In the genomic region with DNA sequence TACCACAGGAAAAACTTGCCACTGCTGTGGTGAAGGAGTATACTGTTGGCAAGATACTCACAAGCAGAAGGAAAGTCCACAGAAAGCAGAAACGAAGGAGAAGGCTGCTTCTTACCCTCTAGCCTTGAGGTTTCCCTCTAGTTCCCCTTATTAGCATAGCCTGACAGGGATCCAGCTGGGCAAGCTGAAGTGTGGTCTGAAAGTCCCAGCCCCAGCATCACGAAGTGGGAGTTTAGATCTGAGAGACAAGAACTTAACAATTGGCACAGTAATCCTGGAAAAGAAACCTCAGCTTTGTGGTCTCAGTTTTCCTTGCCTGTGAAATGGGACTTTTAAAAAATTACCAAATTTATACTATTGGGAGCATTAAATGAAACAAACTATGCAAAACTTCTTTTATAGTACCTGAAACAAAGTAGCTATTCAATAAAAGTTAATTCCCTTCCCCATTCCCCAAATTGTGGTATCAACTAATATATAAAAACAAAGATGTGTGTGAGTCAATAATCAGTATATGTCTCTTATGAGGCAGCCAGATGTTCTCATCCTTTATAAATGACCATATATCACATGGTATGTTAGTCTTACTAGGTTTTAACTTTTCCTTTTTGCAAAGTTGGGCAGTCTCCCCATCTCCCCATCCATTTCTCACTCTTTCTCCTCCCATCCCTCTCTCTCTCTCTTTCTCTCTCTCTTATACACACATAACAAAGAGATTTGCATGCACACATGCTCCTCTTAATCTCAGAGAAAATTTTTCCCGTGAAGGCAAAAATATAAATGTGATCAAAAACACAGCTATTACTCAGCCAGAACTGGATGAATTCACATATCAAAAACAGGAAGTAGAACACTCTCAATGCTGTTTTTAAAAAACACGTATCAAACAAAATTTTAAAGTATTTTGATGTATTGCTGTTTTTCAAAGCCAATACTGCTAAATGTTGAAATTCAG, we compare ENCODE assay signal across 16 cellular contexts. TPM values are rescaled to one million over a fixed set of nuclear protein-coding genes. Genes with fewer than 3 reads are reported as not detected.
A peak's percentile ranks its signal among the peaks of the same experiment; 100 is the strongest.
DNase-seq lines count a peak whose midpoint lies in the region; ATAC-seq lines count a peak whose summit lies in the region.
"Had no signal": no experiment of that assay in that cellular context is flagged by ENCODE, and none has a peak within 500 bp of the region (broad histone marks: within the 10 kb centered on the region; RNA-seq: fewer than 3 reads in every experiment).

No MANE protein-coding gene starts in this region.

- H3K36me3 ChIP-seq in trophoblast cell (ENCODE audit: control insufficient read depth in 1 of 2, insufficient read depth in 2 of 2, low read length in 2 of 2) = no peaks in the 10 kb centered on the region

- H3K9me3 Mint-ChIP-seq in dendritic cell treated with granulocyte-macrophage colony-stimulating factor and Interleukin-4, amounts not matched to agents 40 ng/mL and 50 ng/mL, for 4 days = no peaks in the 10 kb centered on the region

- H2BK120ac ChIP-seq in trophoblast cell (ENCODE audit: insufficient read depth, low read length, poor library complexity) = no peak overlapping the region

- H3K4me3 ChIP-seq in trophoblast cell (ENCODE audit: low read depth, low read length) = no peak overlapping the region
- H3K4me3 ChIP-seq: SJCRH30, upper lobe of left lung had no signal

- H3K9ac ChIP-seq in trophoblast cell (ENCODE audit: low read length) = no peak overlapping the region

- DNase-seq in CD1c-positive myeloid dendritic cell (ENCODE audit: extremely low spot score) (peak; percentile 11), KG1 (lab: John Stamatoyannopoulos, UW) (peak; percentile 44), anterior cingulate cortex (lab: John Stamatoyannopoulos, UW) (no peak), cerebellar cortex (ENCODE audit: low spot score) (no peak), NCI-H2029 (lab: John Stamatoyannopoulos, UW) (no peak), trophoblast cell (no peak)
- DNase-seq: activated CD4-positive, alpha-beta T cell treated with anti-CD3 and anti-CD28 coated beads for 48 hours; activated effector memory CD4-positive, alpha-beta T cell treated with anti-CD3 and anti-CD28 coated beads, Interleukin-2, amount 50 U/mL, for 16 hours; DMS79 treated with DMSO at 0.1 percent for 48 hours; H7; NCI-H1092; nephron progenitor cell; SJCRH30; upper lobe of left lung had no signal

- H3K27me3 Mint-ChIP-seq in dendritic cell treated with granulocyte-macrophage colony-stimulating factor and Interleukin-4, amounts not matched to agents 40 ng/mL and 50 ng/mL, for 4 days = no peaks in the 10 kb centered on the region

- peaks cover 25% of the 10 kb centered on the region for H3K36me3 Mint-ChIP-seq in dendritic cell treated with granulocyte-macrophage colony-stimulating factor and Interleukin-4, amounts not matched to agents 40 ng/mL and 50 ng/mL, for 4 days (ENCODE audit: low read depth)

- no peak overlapping the region for H2BK5ac ChIP-seq in trophoblast cell (ENCODE audit: low read depth, low read length, poor library complexity)

- H3K14ac ChIP-seq in trophoblast cell (ENCODE audit: low read length) = no peak overlapping the region

- no peak overlapping the region for H3K4me3 Mint-ChIP-seq in dendritic cell treated with granulocyte-macrophage colony-stimulating factor and Interleukin-4, amounts not matched to agents 40 ng/mL and 50 ng/mL, for 4 days
- H3K4me3 Mint-ChIP-seq: nephron progenitor cell had no signal

- WGBS in trophoblast cell (ENCODE audit: extremely low coverage, insufficient coverage, insufficient read length) = no CpG with 5 or more reads among the region's 4 CpGs

- no peak overlapping the region for H3K4ac ChIP-seq in trophoblast cell (ENCODE audit: low read depth, low read length)

- no peak overlapping the region for H3K18ac ChIP-seq in trophoblast cell (ENCODE audit: low read length)

- intact Hi-C loops in dendritic cell treated with granulocyte-macrophage colony-stimulating factor and Interleukin-4, amounts not matched to agents 40 ng/mL and 50 ng/mL, for 4 days (cut with micrococcal nuclease) = no loop called here

- peaks cover 23% of the 10 kb centered on the region for H3K4me1 Mint-ChIP-seq in dendritic cell treated with granulocyte-macrophage colony-stimulating factor and Interleukin-4, amounts not matched to agents 40 ng/mL and 50 ng/mL, for 4 days (ENCODE audit: low read depth)
- H3K4me1 Mint-ChIP-seq: nephron progenitor cell had no signal

- H3K27me3 ChIP-seq in trophoblast cell (ENCODE audit: insufficient read depth, low read length) = no peaks in the 10 kb centered on the region
- H3K27me3 ChIP-seq: SJCRH30, upper lobe of left lung had no signal

- ATAC-seq in GM21576 (IDR thresholded peaks at IDR 0.05; ENCODE audit: unreplicated experiment) = peak; percentile 53

- no peak overlapping the region for H3K23ac ChIP-seq in trophoblast cell (ENCODE audit: low read length)

- H3K9me3 ChIP-seq in trophoblast cell (ENCODE audit: insufficient read depth, low read depth, low read length) = no peaks in the 10 kb centered on the region
- H3K9me3 ChIP-seq: upper lobe of left lung had no signal

- no peak overlapping the region for H3K4me2 ChIP-seq in trophoblast cell (ENCODE audit: low read length)

- H3K27ac ChIP-seq in trophoblast cell (ENCODE audit: low read depth, low read length) = no peak overlapping the region
- H3K27ac ChIP-seq: SJCRH30 had no signal

- peak overlapping the region; percentile 25 for H3K27ac Mint-ChIP-seq in dendritic cell treated with granulocyte-macrophage colony-stimulating factor and Interleukin-4, amounts not matched to agents 40 ng/mL and 50 ng/mL, for 4 days
- H3K27ac Mint-ChIP-seq: nephron progenitor cell had no signal

- H4K12ac ChIP-seq in trophoblast cell (ENCODE audit: low read depth, low read length) = no peak overlapping the region

- H3K79me2 ChIP-seq in trophoblast cell (ENCODE audit: control insufficient read depth, insufficient read depth, low read length, poor library complexity) = no peaks in the 10 kb centered on the region

- no peak overlapping the region for H2BK12ac ChIP-seq in trophoblast cell (ENCODE audit: low read length)

- no peaks in the 10 kb centered on the region for H3K79me1 ChIP-seq in trophoblast cell (ENCODE audit: low read length)

- no peak overlapping the region for H4K91ac ChIP-seq in trophoblast cell (ENCODE audit: low read depth, low read length)

- H2AK5ac ChIP-seq in trophoblast cell (ENCODE audit: low read length) = no peak overlapping the region

- H4K8ac ChIP-seq in trophoblast cell (ENCODE audit: low read depth, low read length) = no peak overlapping the region

- no peaks in the 10 kb centered on the region for H3K4me1 ChIP-seq in trophoblast cell (ENCODE audit: control insufficient read depth in 1 of 2, insufficient read depth in 2 of 2, low read length in 2 of 2)
- H3K4me1 ChIP-seq: SJCRH30, upper lobe of left lung had no signal

- no peak overlapping the region for H2AFZ ChIP-seq in trophoblast cell (ENCODE audit: insufficient read depth, low read length, poor library complexity)

RNA-seq across cellular contexts. Expression of a gene that starts 57.8 kb away (rescaled TPM):
- 5.4 and 5.8 TPM in 2 replicates for polyA plus RNA-seq in trophoblast cell (2013)

Comparison
In these comparisons a context has a peak if more than half of its experiments do, and no peak if none do; other contexts are left out.
1. DNase-seq: peak in CD1c-positive myeloid dendritic cell (single experiment) and KG1 (single experiment); none in anterior cingulate cortex (0 of 58), cerebellar cortex (single experiment), NCI-H2029 (single experiment) and trophoblast cell (0 of 2).